8 cellular contexts compared by ENCODE assay signal in the genomic region with DNA sequence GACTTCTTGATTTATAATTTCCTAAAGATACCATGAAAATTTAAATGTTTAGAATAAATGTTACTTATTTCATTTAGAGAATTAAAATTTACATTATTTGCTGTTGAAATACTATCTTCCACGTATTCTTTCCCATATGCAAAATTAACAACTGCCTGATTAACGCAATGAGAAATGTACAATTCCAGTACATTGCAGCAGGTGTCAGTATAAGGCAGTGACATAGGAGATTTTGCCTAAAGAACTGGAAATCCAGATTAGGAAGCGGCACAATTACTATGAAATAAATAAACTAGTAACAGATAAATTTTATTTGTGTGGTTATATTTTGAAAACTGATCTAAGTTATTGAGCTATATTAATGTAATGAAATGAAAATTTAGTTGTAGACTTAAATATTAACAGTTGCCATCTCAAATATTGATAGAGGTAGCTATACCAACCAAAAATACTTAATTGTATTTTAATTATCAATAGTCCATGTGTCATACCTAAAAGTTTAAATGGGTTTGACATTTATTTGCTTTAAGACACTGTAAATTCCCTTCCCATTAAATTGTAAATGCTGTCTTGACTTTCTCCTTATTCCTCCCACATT.
A peak's percentile ranks its signal among the peaks of the same experiment; 100 is the strongest.
DNase-seq lines count a peak whose midpoint lies in the region; ATAC-seq, FAIRE-seq and TF ChIP-seq lines count a peak whose summit lies in the region.

No MANE protein-coding gene starts in this region.

- TF ChIP-seq CTCF in AG04449 (IDR thresholded peaks at IDR 0.05; ENCODE audit: insufficient read depth, low read length, missing control alignments) (peak; percentile 61), GM13977 (IDR thresholded peaks at IDR 0.05; ENCODE audit: extremely low read depth, insufficient read depth, missing control alignments) (peak; percentile 69), GM12878 (IDR thresholded peaks at IDR 0.05 in 2 of 3, conservative IDR thresholded peaks at IDR 0.05 in 1 of 3; ENCODE audit: control insufficient read depth in 2 of 3, extremely low read depth in 1 of 3, insufficient read depth in 1 of 3, low read depth in 3 of 3, low read length in 3 of 3) (peak; percentile 44 to 66 (median 61); a peak in 5 of 6 replicates)

- no TSS peak for BruUV-seq in GM12878 (replicated peaks; lab: Mats Ljungman, UMichigan)

- peaks cover 23% of the 10 kb centered on the region; the same call in 1 of the 2 replicates for H3K4me1 ChIP-seq in GM12878 (ENCODE audit: control insufficient read depth, insufficient read depth, low read length)

- H3K27me3 ChIP-seq in GM12878 (replicated peaks in 1 of 2; ENCODE audit: control insufficient read depth in 2 of 2, insufficient read depth in 2 of 2, low read length in 1 of 2) = no peaks in the 10 kb centered on the region

- no peaks in the 10 kb centered on the region for H3K79me2 ChIP-seq in GM12878 (ENCODE audit: control insufficient read depth, insufficient read depth, low read length)

- no peak for ATAC-seq in GM12878
- ATAC-seq in left lobe of liver = peak; percentile 79
- ATAC-seq in activated T-cell treated with anti-CD3 and anti-CD28 coated beads, Interleukin-2, amount 50 U/mL, for 4 hours = no peak
- no peak for ATAC-seq in GM19452 (IDR thresholded peaks at IDR 0.05; ENCODE audit: unreplicated experiment)

- no peak overlapping the region for H2AFZ ChIP-seq in GM12878 (ENCODE audit: control insufficient read depth, low read depth, low read length)

- no peak overlapping the region for H3K4me3 Mint-ChIP-seq in activated T-cell treated with anti-CD3 and anti-CD28 coated beads, Interleukin-2, amount 50 U/mL, for 4 hours

- 66% methylated on average over 3 of the region's 3 CpGs for WGBS in GM12878 (ENCODE audit: insufficient coverage, insufficient replicate concordance, low lambda C conversion rate, missing lambda C conversion rate)

- peak; percentile 86 for TF ChIP-seq RAD21 in GM12878 (IDR thresholded peaks at IDR 0.05; ENCODE audit: insufficient read depth, low read depth, low read length)

- FAIRE-seq in GM12878 (lab: Jason Lieb, UNC) = no peak

- POLR2A ChIA-PET in AG04449 (lab: Yijun Ruan, JAX) (no interaction called here), GM12878 (lab: Charles Lee) (no interaction called here)

- no peak for TF ChIP-seq EP300 in GM12878 (IDR thresholded peaks at IDR 0.05; ENCODE audit: borderline replicate concordance in 1 of 2, control insufficient read depth in 1 of 2, low read depth in 2 of 2, low read length in 2 of 2)

- peaks cover 4% of the 10 kb centered on the region for H3K36me3 Mint-ChIP-seq in activated T-cell treated with anti-CD3 and anti-CD28 coated beads, Interleukin-2, amount 50 U/mL, for 4 hours (ENCODE audit: insufficient read depth)

- SMC1A ChIA-PET in GM12878 (lab: Charles Lee; ENCODE audit: uncharacterized antibody, unreplicated experiment) = interaction anchor here (0.6 to 4.3 kb wide), 19 partner anchors 11 to 1048 kb away, joined by 3 to 51 read pairs (median 3); no protein-coding TSS in a partner anchor

- intact Hi-C loops in GM12878 (cut with micrococcal nuclease; ENCODE audit: unreplicated experiment) = loop anchor here (1.0 to 10.0 kb wide), 6 partner anchors 67 to 1119 kb away; no protein-coding TSS in a partner anchor

- in situ Hi-C loops in GM13977 (cut with MboI; ENCODE audit: low pct_unique_long_range_greater_than_20kb, low sequenced_read_pairs, unreplicated experiment) = loop anchor here (25.0 kb wide), 2 partner anchors 352 to 627 kb away; no protein-coding TSS in a partner anchor
- in situ Hi-C loops in GM12878 (cut with MboI) = loop anchor here (5.0 to 10.0 kb wide), 4 partner anchors 352 to 1049 kb away; no protein-coding TSS in a partner anchor

- TF ChIP-seq POLR2A in GM12878 (IDR thresholded peaks at IDR 0.05; ENCODE audit: low read depth, low read length) = no peak

- H3K4me2 ChIP-seq in GM12878 (ENCODE audit: control insufficient read depth, insufficient read depth) = no peak overlapping the region

- no peaks in the 10 kb centered on the region for H3K27me3 Mint-ChIP-seq in activated T-cell treated with anti-CD3 and anti-CD28 coated beads, Interleukin-2, amount 50 U/mL, for 4 hours (ENCODE audit: low read depth)

- H3K36me3 ChIP-seq in GM12878 (ENCODE audit: control insufficient read depth in 2 of 2, insufficient read depth in 2 of 2, low read length in 1 of 2) = no peaks in the 10 kb centered on the region

- RAD21 ChIA-PET in GM12878 (lab: Charles Lee; ENCODE audit: unreplicated experiment) = interaction anchor here (0.8 to 8.0 kb wide), 7 partner anchors 8 to 1048 kb away, joined by 3 to 61 read pairs (median 3); no protein-coding TSS in a partner anchor

- no peaks in the 10 kb centered on the region for H3K9me3 ChIP-seq in GM12878 (replicated peaks; ENCODE audit: control insufficient read depth, insufficient read depth, low read length)

- CTCF ChIA-PET in AG04449 (lab: Yijun Ruan, JAX) = interaction anchor here (0.6 to 5.3 kb wide), 25 partner anchors 8 to 1048 kb away, joined by 3 to 50 read pairs (median 5); no protein-coding TSS in a partner anchor
- CTCF ChIA-PET in GM12878 (lab: Yijun Ruan, JAX) = interaction anchor here (0.5 to 8.1 kb wide), 20 partner anchors 9 to 1215 kb away, joined by 3 to 93 read pairs (median 4); no protein-coding TSS in a partner anchor

- peaks cover 25% of the 10 kb centered on the region for H3K4me1 Mint-ChIP-seq in activated T-cell treated with anti-CD3 and anti-CD28 coated beads, Interleukin-2, amount 50 U/mL, for 4 hours (ENCODE audit: low read depth)

- H3K27ac ChIP-seq in GM12878 (ENCODE audit: control insufficient read depth, insufficient read depth) = no peak overlapping the region

- H4K20me1 ChIP-seq in GM12878 (ENCODE audit: control insufficient read depth, insufficient read depth) = 0 out of 2 replicates have a peak, but pooled peaks cover 7% of the 10 kb centered on the region

- H3K4me3 ChIP-seq in AG04449 (ENCODE audit: low read depth, low read length) (no peak overlapping the region), GM12878 (no peak overlapping the region)

- DNase-seq in AG04449 (ENCODE audit: low read depth, low spot score) (no peak), GM13977 (ENCODE audit: low spot score) (no peak), NCI-H460 (ENCODE audit: extremely low read depth, low read depth) (peak; percentile 42), GM12878 (ENCODE audit: low read depth, low spot score) (no peak), left lobe of liver (ENCODE audit: low spot score) (no peak), HK-2 (ENCODE audit: unreplicated experiment) (no peak)
- no peak for DNase-seq in activated T-cell treated with anti-CD3 and anti-CD28 coated beads, Interleukin-2, amount 50 U/mL, for 4 hours

- no peaks in the 10 kb centered on the region for H3K9me3 Mint-ChIP-seq in activated T-cell treated with anti-CD3 and anti-CD28 coated beads, Interleukin-2, amount 50 U/mL, for 4 hours

- H3K9ac ChIP-seq in GM12878 (ENCODE audit: control insufficient read depth, insufficient read depth, low read length) = no peak overlapping the region

TF ChIP-seq in GM12878, 131 proteins besides CTCF, POLR2A, EP300 and RAD21:
- TF ChIP-seq WRNIP1 (IDR thresholded peaks at IDR 0.05; ENCODE audit: borderline replicate concordance, low read depth, low read length) (no peak), SMC3 (IDR thresholded peaks at IDR 0.05; ENCODE audit: borderline replicate concordance, low read length) (peak; percentile 66)
